ENCODE assay signal across 25 cellular contexts in the genomic region with DNA sequence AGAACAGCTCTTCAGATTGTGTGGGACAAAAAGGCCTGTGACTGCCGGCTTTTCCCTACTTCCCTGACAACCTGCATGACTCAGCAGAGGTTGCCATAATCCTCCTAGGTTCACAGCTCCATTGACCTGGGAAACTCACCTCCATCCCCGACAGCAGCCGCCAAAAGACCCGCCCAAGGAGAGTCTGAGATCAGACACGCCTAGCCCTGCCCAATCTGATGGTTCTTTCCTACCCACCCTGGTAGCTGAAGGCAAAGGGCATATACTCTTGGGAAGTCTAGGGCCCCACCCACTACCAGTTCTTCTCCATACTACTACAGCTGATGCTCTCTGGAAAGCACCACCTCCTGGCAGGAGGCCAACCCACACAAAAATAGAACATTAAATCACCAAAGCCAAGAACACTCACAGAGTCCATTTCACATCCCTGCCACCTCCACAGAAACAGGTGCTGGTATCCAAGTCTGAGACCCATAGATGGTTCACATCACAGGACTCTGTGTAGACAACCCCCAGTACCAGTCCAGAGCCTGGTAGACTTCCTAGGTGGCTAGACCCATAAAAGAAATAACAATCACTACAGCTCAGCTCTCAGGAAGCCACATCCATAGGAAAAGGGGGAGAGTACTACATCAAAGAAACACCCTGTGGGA.
DNase-seq lines count a peak whose midpoint lies in the region; ATAC-seq, FAIRE-seq and TF ChIP-seq lines count a peak whose summit lies in the region.
"Had no signal": no experiment of that assay in that cellular context is flagged by ENCODE, and none has a peak within 500 bp of the region (broad histone marks: within the 10 kb centered on the region; RNA-seq: fewer than 3 reads in every experiment).

No MANE protein-coding gene starts in this region.

- FAIRE-seq in bronchial epithelial cell (lab: Jason Lieb, UNC), result peak; percentile 86

- H3K27ac Mint-ChIP-seq in Calu3 (ENCODE audit: unreplicated experiment), result peak overlapping the region; percentile 53
- H3K27ac Mint-ChIP-seq: effector memory CD8-positive, alpha-beta T cell had no signal

- H3K9me3 Mint-ChIP-seq in Calu3 (ENCODE audit: low read depth, unreplicated experiment), result peaks cover 7% of the 10 kb centered on the region

- H3K27me3 ChIP-seq in bronchial epithelial cell (ENCODE audit: control insufficient read depth, insufficient read depth, low read length), result no peaks in the 10 kb centered on the region
- H3K27me3 ChIP-seq: adrenal gland, Peyer's patch, uterus had no signal

- DNase-seq in A172 (ENCODE audit: low spot score), result peak; percentile 44
- DNase-seq in Calu3, result peak; percentile 12
- peak; percentile 1 for DNase-seq in RPMI7951 (ENCODE audit: low read depth)
- peak; percentile 60 for DNase-seq in bronchial epithelial cell (ENCODE audit: low read depth)
- no peak for DNase-seq in central memory CD4-positive, alpha-beta T cell
- DNase-seq in left lobe of liver (ENCODE audit: low spot score), result no peak
- no peak for DNase-seq in CD1c-positive myeloid dendritic cell (ENCODE audit: extremely low spot score)
- DNase-seq: activated CD4-positive, alpha-beta T cell treated with anti-CD3 and anti-CD28 coated beads for 48 hours; activated naive CD4-positive, alpha-beta T cell; activated T-cell treated with anti-CD3 and anti-CD28 coated beads, Interleukin-2, amount 50 U/mL, for 48 hours; adrenal gland; effector memory CD8-positive, alpha-beta T cell; islet precursor cell; NCI-H2227 treated with DMSO at 0.1 percent for 48 hours; NK-92 treated with Interleukin-12 subunit alpha and Interleukin-12 subunit beta, amount 100 ng/mL, for 24 hours; Peyer's patch; posterior cingulate gyrus; stimulated activated CD4-positive, alpha-beta T cell treated with anti-CD3 and anti-CD28 coated beads, Interleukin-15, amount 100 ng/mL, for 24 hours; stimulated activated naive CD8-positive, alpha-beta T cell treated with anti-CD3 and anti-CD28 coated beads, Interleukin-15, Interleukin-2, amounts not matched to agents 100 U/mL and 50 U/mL, for 24 hours; uterus had no signal

- H3K4me1 Mint-ChIP-seq in Calu3 (ENCODE audit: low read depth, unreplicated experiment), result peaks cover 14% of the 10 kb centered on the region

- intact Hi-C loops in Calu3 (cut with micrococcal nuclease; ENCODE audit: unreplicated experiment), result no loop called here

- ATAC-seq in left lobe of liver, result no peak
- ATAC-seq: effector memory CD8-positive, alpha-beta T cell; sciatic nerve; SK-N-SH treated with all-trans-retinoic acid at 6 μM for 48 hours; stimulated activated naive CD8-positive, alpha-beta T cell treated with anti-CD3 and anti-CD28 coated beads, Interleukin-15, Interleukin-2, amounts not matched to agents 100 U/mL and 50 U/mL, for 24 hours had no signal

- no peaks in the 10 kb centered on the region for H3K36me3 Mint-ChIP-seq in Calu3 (ENCODE audit: insufficient read depth, unreplicated experiment)

- CTCF ChIA-PET in Calu3 (lab: Charles Lee), result no interaction called here

- BruUV-seq in Calu3 (replicated peaks; lab: Mats Ljungman, UMichigan), result no TSS peak

- H3K36me3 ChIP-seq in bronchial epithelial cell (ENCODE audit: control insufficient read depth, insufficient read depth, low read length), result no peaks in the 10 kb centered on the region
- H3K36me3 ChIP-seq: adrenal gland, Peyer's patch, thoracic aorta, uterus had no signal

- H3K4me3 ChIP-seq in bronchial epithelial cell (ENCODE audit: low read depth, low read length), result no peak overlapping the region
- H3K4me3 ChIP-seq: adrenal gland, coronary artery, Peyer's patch, thoracic aorta, uterus had no signal

- no peaks in the 10 kb centered on the region for H3K27me3 Mint-ChIP-seq in Calu3 (ENCODE audit: unreplicated experiment)
- H3K27me3 Mint-ChIP-seq: effector memory CD8-positive, alpha-beta T cell had no signal

- H3K4me3 Mint-ChIP-seq in Calu3 (ENCODE audit: low read depth, unreplicated experiment), result no peak overlapping the region
- H3K4me3 Mint-ChIP-seq: effector memory CD8-positive, alpha-beta T cell; neural crest cell had no signal

- TF ChIP-seq CTCF in Calu3 (IDR thresholded peaks at IDR 0.05; ENCODE audit: unreplicated experiment) (no peak), bronchial epithelial cell (IDR thresholded peaks at IDR 0.05; ENCODE audit: insufficient read depth, low read length, severe bottlenecking) (no peak)

Comparison
In these comparisons a context has a peak if more than half of its experiments do, and no peak if none do; other contexts are left out.
1. DNase-seq: peak in A172 (single experiment), Calu3 (single experiment), RPMI7951 (single experiment) and bronchial epithelial cell (single experiment); none in central memory CD4-positive, alpha-beta T cell (single experiment), left lobe of liver (single experiment) and CD1c-positive myeloid dendritic cell (single experiment).